9 cellular contexts compared by ENCODE assay signal in genomic region chr15:87752250-87752951, GRCh38.
A peak's percentile ranks its signal among the peaks of the same experiment; 100 is the strongest.
DNase-seq lines count a peak whose midpoint lies in the region; ATAC-seq, FAIRE-seq and TF ChIP-seq lines count a peak whose summit lies in the region.
"Had no signal": no experiment of that assay in that cellular context is flagged by ENCODE, and none has a peak within 500 bp of the region (broad histone marks: within the 10 kb centered on the region; RNA-seq: fewer than 3 reads in every experiment).

No MANE protein-coding gene starts in this region.

- H3K27ac ChIP-seq in pancreas (peak overlapping the region in 2 of 4 donors; percentile 5 to 18), transverse colon (no peak overlapping the region)

- H3K36me3 ChIP-seq in pancreas (no peaks in the 10 kb centered on the region), transverse colon (no peaks in the 10 kb centered on the region)

- intact Hi-C loops in pancreas (cut with DNase I) (no loop called here), transverse colon (cut with DNase I; ENCODE audit: low total_unique reads) (no loop called here)
- intact Hi-C loops in activated naive CD4-positive, alpha-beta T cell treated with anti-CD3 and anti-CD28 coated beads for 36 hours (cut with micrococcal nuclease): no loop called here

- no peaks in the 10 kb centered on the region for H3K9me3 Mint-ChIP-seq in activated naive CD4-positive, alpha-beta T cell treated with anti-CD3 and anti-CD28 coated beads for 36 hours

- TF ChIP-seq CTCF in cardiac fibroblast (IDR thresholded peaks at IDR 0.05; ENCODE audit: low read depth, low read length): no peak
- TF ChIP-seq CTCF in pancreas (IDR thresholded peaks at IDR 0.05): no peak
- TF ChIP-seq CTCF in transverse colon (IDR thresholded peaks at IDR 0.05): no peak

- CTCF ChIA-PET in activated naive CD4-positive, alpha-beta T cell treated with anti-CD3 and anti-CD28 coated beads for 36 hours (lab: Charles Lee): no interaction called here

- TF ChIP-seq POLR2A in transverse colon (IDR thresholded peaks at IDR 0.05): no peak

- no peak overlapping the region for H3K4me3 Mint-ChIP-seq in activated naive CD4-positive, alpha-beta T cell treated with anti-CD3 and anti-CD28 coated beads for 36 hours

- H3K4me1 Mint-ChIP-seq in activated naive CD4-positive, alpha-beta T cell treated with anti-CD3 and anti-CD28 coated beads for 36 hours (ENCODE audit: low read depth): peaks cover 8% of the 10 kb centered on the region

- H3K27ac Mint-ChIP-seq in activated naive CD4-positive, alpha-beta T cell treated with anti-CD3 and anti-CD28 coated beads for 36 hours: no peak overlapping the region

- peak; percentile 95 for DNase-seq in EL
- DNase-seq in NCI-H446 treated with DMSO at 0.1 percent for 48 hours (lab: John Stamatoyannopoulos, UW): peak; percentile 0
- DNase-seq in cardiac fibroblast (ENCODE audit: low read depth in 2 of 2): peak; percentile 88 to 95
- DNase-seq in pancreas: no peak
- no peak for DNase-seq in cerebellar nuclear complex (lab: John Stamatoyannopoulos, UW)
- no peak for DNase-seq in transverse colon
- DNase-seq in activated naive CD4-positive, alpha-beta T cell treated with anti-CD3 and anti-CD28 coated beads for 36 hours: no peak
- DNase-seq: activated gamma-delta T cell, GOT3 had no signal

- WGBS in pancreas, 2 donors: 18 to 23% methylated on average over 5 of the region's 5 CpGs
- WGBS in transverse colon (ENCODE audit: low coverage in 1 of 2), 2 donors: 33 to 34% methylated on average over 4 to 5 of the region's 5 CpGs

- H3K9me3 ChIP-seq in pancreas (no peaks in the 10 kb centered on the region), transverse colon (no peaks in the 10 kb centered on the region)

- no peaks in the 10 kb centered on the region for H3K4me1 ChIP-seq in pancreas
- H3K4me1 ChIP-seq in transverse colon: peaks cover 0 to 7% (median 0%) of the 10 kb centered on the region in 4 donors

- H3K4me3 ChIP-seq in cardiac fibroblast (replicated peaks in 1 of 2; ENCODE audit: low read depth in 2 of 2, low read length in 2 of 2): no peak overlapping the region
- H3K4me3 ChIP-seq in pancreas: no peak overlapping the region
- H3K4me3 ChIP-seq in transverse colon: no peak overlapping the region

- in situ Hi-C loops in transverse colon (cut with MboI; ENCODE audit: low pct_ligation_motif_present in 1 of 4, low pct_unique_long_range_greater_than_20kb in 1 of 4, low sequenced_read_pairs in 3 of 4): no loop called here

- H3K27me3 Mint-ChIP-seq in activated naive CD4-positive, alpha-beta T cell treated with anti-CD3 and anti-CD28 coated beads for 36 hours (ENCODE audit: low read depth): no peaks in the 10 kb centered on the region

- ATAC-seq in pancreas: peak; percentile 61 to 91 (median 78)

- no peak for FAIRE-seq in pancreas (lab: Jason Lieb, UNC)

- no peak for TF ChIP-seq EP300 in transverse colon (IDR thresholded peaks at IDR 0.05; ENCODE audit: low read depth)

- H3K36me3 Mint-ChIP-seq in activated naive CD4-positive, alpha-beta T cell treated with anti-CD3 and anti-CD28 coated beads for 36 hours (ENCODE audit: low read depth): no peaks in the 10 kb centered on the region

- peaks cover 0 to 12% (median 0%) of the 10 kb centered on the region in 4 donors for H3K27me3 ChIP-seq in pancreas
- no peaks in the 10 kb centered on the region for H3K27me3 ChIP-seq in transverse colon

Comparison
In these comparisons a context has a peak if more than half of its experiments do, and no peak if none do; other contexts are left out.
1. DNase-seq: peak in EL (single experiment), NCI-H446 treated with DMSO at 0.1 percent for 48 hours (single experiment) and cardiac fibroblast (2 of 2); none in pancreas (0 of 6), cerebellar nuclear complex (0 of 2), transverse colon (single experiment) and activated naive CD4-positive, alpha-beta T cell treated with anti-CD3 and anti-CD28 coated beads for 36 hours (single experiment).